Comparison of ENCODE assay signal across 15 cellular contexts in genomic region chr19:5937550-5937949, GRCh38.
"Had no signal": no experiment of that assay in that cellular context is flagged by ENCODE, and none has a peak within 500 bp of the region (broad histone marks: within the 10 kb centered on the region; RNA-seq: fewer than 3 reads in every experiment).

No MANE protein-coding gene starts in this region.

- H3K4me3 Mint-ChIP-seq: activated CD4-positive, alpha-beta memory T cell treated with anti-CD3 and anti-CD28 coated beads, Interleukin-2, amount 10 ng/mL, durations not matched to agents 7 days and 5 days; activated CD4-positive, alpha-beta T cell treated with anti-CD3 and anti-CD28 coated beads for 36 hours; activated T-helper 1 cell treated with anti-CD3 and anti-CD28 coated beads, Interleukin-12 subunit alpha, Interleukin-12 subunit beta, Interleukin-2, Interleukin-4 antibody, amounts not matched to agents 30 ng/mL and 10 ng/mL and 1 ng/mL, durations not matched to agents 14 hours and 24 hours and 36 hours; immature natural killer cell had no signal

- H3K27ac ChIP-seq: lower lobe of right lung, psoas muscle had no signal

- H3K27me3 Mint-ChIP-seq: activated CD4-positive, alpha-beta memory T cell treated with anti-CD3 and anti-CD28 coated beads, Interleukin-2, amount 10 ng/mL, durations not matched to agents 7 days and 5 days; activated CD4-positive, alpha-beta T cell treated with anti-CD3 and anti-CD28 coated beads for 36 hours; naive B cell had no signal

- H3K4me1 Mint-ChIP-seq: activated CD4-positive, alpha-beta memory T cell treated with anti-CD3 and anti-CD28 coated beads, Interleukin-2, amount 10 ng/mL, durations not matched to agents 7 days and 5 days; activated CD4-positive, alpha-beta T cell treated with anti-CD3 and anti-CD28 coated beads for 36 hours had no signal

- H3K9me3 Mint-ChIP-seq: activated CD4-positive, alpha-beta memory T cell treated with anti-CD3 and anti-CD28 coated beads, Interleukin-2, amount 10 ng/mL, durations not matched to agents 7 days and 5 days; activated T-helper 1 cell treated with anti-CD3 and anti-CD28 coated beads, Interleukin-12 subunit alpha, Interleukin-12 subunit beta, Interleukin-2, Interleukin-4 antibody, amounts not matched to agents 30 ng/mL and 10 ng/mL and 1 ng/mL, durations not matched to agents 14 hours and 24 hours and 36 hours; naive B cell had no signal

- DNase-seq: activated CD4-positive, alpha-beta memory T cell treated with anti-CD3 and anti-CD28 coated beads, Interleukin-2, amount 10 ng/mL, durations not matched to agents 7 days and 5 days; activated CD4-positive, alpha-beta T cell treated with anti-CD3 and anti-CD28 coated beads for 36 hours; activated naive CD4-positive, alpha-beta T cell treated with Interleukin-2 at 50 U/mL for 16 hours; cerebellar nuclear complex; dermis blood vessel endothelial cell; immature natural killer cell; lower lobe of right lung; midbrain; naive B cell; nucleus accumbens; psoas muscle; stimulated activated CD4-positive, alpha-beta T cell treated with anti-CD3 and anti-CD28 coated beads, Interleukin-12 subunit alpha, Interleukin-12 subunit beta, amount 100 ng/mL, for 4 hours; stimulated activated naive CD4-positive, alpha-beta T cell treated with Interleukin-2 at 50 U/mL for 16 hours; trophoblast cell had no signal

- ATAC-seq: lower lobe of right lung, psoas muscle had no signal

- H3K9me3 ChIP-seq: lower lobe of right lung, psoas muscle had no signal

- H3K27ac Mint-ChIP-seq: activated CD4-positive, alpha-beta memory T cell treated with anti-CD3 and anti-CD28 coated beads, Interleukin-2, amount 10 ng/mL, durations not matched to agents 7 days and 5 days; activated CD4-positive, alpha-beta T cell treated with anti-CD3 and anti-CD28 coated beads for 36 hours; activated T-helper 1 cell treated with anti-CD3 and anti-CD28 coated beads, Interleukin-12 subunit alpha, Interleukin-12 subunit beta, Interleukin-2, Interleukin-4 antibody, amounts not matched to agents 30 ng/mL and 10 ng/mL and 1 ng/mL, durations not matched to agents 14 hours and 24 hours and 36 hours had no signal

- H3K4me3 ChIP-seq: lower lobe of right lung, psoas muscle had no signal
